ENCODE assay signal across 1 cellular context in genomic region chr14:23094666-23095195, GRCh38.
A peak's percentile ranks its signal among the peaks of the same experiment; 100 is the strongest.
TF ChIP-seq lines count a peak whose summit lies in the region.

A gene with protein sequence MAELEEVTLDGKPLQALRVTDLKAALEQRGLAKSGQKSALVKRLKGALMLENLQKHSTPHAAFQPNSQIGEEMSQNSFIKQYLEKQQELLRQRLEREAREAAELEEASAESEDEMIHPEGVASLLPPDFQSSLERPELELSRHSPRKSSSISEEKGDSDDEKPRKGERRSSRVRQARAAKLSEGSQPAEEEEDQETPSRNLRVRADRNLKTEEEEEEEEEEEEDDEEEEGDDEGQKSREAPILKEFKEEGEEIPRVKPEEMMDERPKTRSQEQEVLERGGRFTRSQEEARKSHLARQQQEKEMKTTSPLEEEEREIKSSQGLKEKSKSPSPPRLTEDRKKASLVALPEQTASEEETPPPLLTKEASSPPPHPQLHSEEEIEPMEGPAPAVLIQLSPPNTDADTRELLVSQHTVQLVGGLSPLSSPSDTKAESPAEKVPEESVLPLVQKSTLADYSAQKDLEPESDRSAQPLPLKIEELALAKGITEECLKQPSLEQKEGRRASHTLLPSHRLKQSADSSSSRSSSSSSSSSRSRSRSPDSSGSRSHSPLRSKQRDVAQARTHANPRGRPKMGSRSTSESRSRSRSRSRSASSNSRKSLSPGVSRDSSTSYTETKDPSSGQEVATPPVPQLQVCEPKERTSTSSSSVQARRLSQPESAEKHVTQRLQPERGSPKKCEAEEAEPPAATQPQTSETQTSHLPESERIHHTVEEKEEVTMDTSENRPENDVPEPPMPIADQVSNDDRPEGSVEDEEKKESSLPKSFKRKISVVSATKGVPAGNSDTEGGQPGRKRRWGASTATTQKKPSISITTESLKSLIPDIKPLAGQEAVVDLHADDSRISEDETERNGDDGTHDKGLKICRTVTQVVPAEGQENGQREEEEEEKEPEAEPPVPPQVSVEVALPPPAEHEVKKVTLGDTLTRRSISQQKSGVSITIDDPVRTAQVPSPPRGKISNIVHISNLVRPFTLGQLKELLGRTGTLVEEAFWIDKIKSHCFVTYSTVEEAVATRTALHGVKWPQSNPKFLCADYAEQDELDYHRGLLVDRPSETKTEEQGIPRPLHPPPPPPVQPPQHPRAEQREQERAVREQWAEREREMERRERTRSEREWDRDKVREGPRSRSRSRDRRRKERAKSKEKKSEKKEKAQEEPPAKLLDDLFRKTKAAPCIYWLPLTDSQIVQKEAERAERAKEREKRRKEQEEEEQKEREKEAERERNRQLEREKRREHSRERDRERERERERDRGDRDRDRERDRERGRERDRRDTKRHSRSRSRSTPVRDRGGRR (minus strand): TSS chr14:23095136. CDS start chr14:23095112, 24 bp downstream.

TF ChIP-seq in K562, 482 proteins besides CTCF, POLR2A, EP300 and RAD21 (continued from another document and continues in another):
- TF ChIP-seq, protein P1, sequence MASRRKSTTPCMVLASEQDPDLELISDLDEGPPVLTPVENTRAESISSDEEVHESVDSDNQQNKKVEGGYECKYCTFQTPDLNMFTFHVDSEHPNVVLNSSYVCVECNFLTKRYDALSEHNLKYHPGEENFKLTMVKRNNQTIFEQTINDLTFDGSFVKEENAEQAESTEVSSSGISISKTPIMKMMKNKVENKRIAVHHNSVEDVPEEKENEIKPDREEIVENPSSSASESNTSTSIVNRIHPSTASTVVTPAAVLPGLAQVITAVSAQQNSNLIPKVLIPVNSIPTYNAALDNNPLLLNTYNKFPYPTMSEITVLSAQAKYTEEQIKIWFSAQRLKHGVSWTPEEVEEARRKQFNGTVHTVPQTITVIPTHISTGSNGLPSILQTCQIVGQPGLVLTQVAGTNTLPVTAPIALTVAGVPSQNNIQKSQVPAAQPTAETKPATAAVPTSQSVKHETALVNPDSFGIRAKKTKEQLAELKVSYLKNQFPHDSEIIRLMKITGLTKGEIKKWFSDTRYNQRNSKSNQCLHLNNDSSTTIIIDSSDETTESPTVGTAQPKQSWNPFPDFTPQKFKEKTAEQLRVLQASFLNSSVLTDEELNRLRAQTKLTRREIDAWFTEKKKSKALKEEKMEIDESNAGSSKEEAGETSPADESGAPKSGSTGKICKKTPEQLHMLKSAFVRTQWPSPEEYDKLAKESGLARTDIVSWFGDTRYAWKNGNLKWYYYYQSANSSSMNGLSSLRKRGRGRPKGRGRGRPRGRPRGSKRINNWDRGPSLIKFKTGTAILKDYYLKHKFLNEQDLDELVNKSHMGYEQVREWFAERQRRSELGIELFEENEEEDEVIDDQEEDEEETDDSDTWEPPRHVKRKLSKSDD (conservative IDR thresholded peaks at IDR 0.05; ENCODE audit: low read length) = 0 out of 2 replicates have a peak, but pooled peaks have one; percentile 60
- peak; percentile 27; the same call in 1 of the 2 replicates for TF ChIP-seq PHB (CRISPR knock-in tag; IDR thresholded peaks at IDR 0.05)
- peak; percentile 70 for TF ChIP-seq ETV5 (CRISPR knock-in tag; IDR thresholded peaks at IDR 0.05; ENCODE audit: low read depth)
- TF ChIP-seq KAT7 (CRISPR knock-in tag; IDR thresholded peaks at IDR 0.05; ENCODE audit: borderline replicate concordance) = 0 out of 2 replicates have a peak, but pooled peaks have one; percentile 88
- no peak for TF ChIP-seq MCM5 (IDR thresholded peaks at IDR 0.05; ENCODE audit: low read depth)
- no peak for TF ChIP-seq ATF2 (CRISPR knock-in tag; IDR thresholded peaks at IDR 0.05)
- TF ChIP-seq MEF2A (IDR thresholded peaks at IDR 0.05; ENCODE audit: control insufficient read depth, low read depth, low read length) = no peak
- TF ChIP-seq ZNF445 (CRISPR knock-in tag; IDR thresholded peaks at IDR 0.05; ENCODE audit: low read depth) = no peak
- TF ChIP-seq MCM3 (IDR thresholded peaks at IDR 0.05) = no peak
- no peak for TF ChIP-seq MCM2 (IDR thresholded peaks at IDR 0.05; ENCODE audit: low read depth)
- peak in 1 of 2 experiments; percentile 93; a peak in 3 of 4 replicates for TF ChIP-seq UBTF (IDR thresholded peaks at IDR 0.05; ENCODE audit: borderline replicate concordance in 1 of 2, low read depth in 2 of 2, low read length in 2 of 2)
- 0 out of 2 replicates have a peak, but pooled peaks have one; percentile 27 for TF ChIP-seq ZNF232 (CRISPR knock-in tag; IDR thresholded peaks at IDR 0.05)
- TF ChIP-seq DNMT1 (IDR thresholded peaks at IDR 0.05) = no peak
- TF ChIP-seq MYC (IDR thresholded peaks at IDR 0.05; ENCODE audit: low read depth, low read length) = no peak; the same call in 1 of the 2 replicates
- TF ChIP-seq MYC (CRISPR knock-in tag; IDR thresholded peaks at IDR 0.05; ENCODE audit: borderline replicate concordance, low read depth) = 0 out of 2 replicates have a peak, but pooled peaks have one; percentile 68
- peak; percentile 100 for TF ChIP-seq NFATC3 (IDR thresholded peaks at IDR 0.05)
- TF ChIP-seq, protein P2, sequence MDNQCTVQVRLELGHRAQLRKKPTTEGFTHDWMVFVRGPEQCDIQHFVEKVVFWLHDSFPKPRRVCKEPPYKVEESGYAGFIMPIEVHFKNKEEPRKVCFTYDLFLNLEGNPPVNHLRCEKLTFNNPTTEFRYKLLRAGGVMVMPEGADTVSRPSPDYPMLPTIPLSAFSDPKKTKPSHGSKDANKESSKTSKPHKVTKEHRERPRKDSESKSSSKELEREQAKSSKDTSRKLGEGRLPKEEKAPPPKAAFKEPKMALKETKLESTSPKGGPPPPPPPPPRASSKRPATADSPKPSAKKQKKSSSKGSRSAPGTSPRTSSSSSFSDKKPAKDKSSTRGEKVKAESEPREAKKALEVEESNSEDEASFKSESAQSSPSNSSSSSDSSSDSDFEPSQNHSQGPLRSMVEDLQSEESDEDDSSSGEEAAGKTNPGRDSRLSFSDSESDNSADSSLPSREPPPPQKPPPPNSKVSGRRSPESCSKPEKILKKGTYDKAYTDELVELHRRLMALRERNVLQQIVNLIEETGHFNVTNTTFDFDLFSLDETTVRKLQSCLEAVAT (IDR thresholded peaks at IDR 0.05) = peak in 1 of 2 experiments; percentile 80; a peak in 2 of 4 replicates
- no peak for TF ChIP-seq SIX5 (IDR thresholded peaks at IDR 0.05; ENCODE audit: borderline replicate concordance in 1 of 2, insufficient read depth in 1 of 2, low read depth in 1 of 2, low read length in 2 of 2)
- TF ChIP-seq, protein P3, sequence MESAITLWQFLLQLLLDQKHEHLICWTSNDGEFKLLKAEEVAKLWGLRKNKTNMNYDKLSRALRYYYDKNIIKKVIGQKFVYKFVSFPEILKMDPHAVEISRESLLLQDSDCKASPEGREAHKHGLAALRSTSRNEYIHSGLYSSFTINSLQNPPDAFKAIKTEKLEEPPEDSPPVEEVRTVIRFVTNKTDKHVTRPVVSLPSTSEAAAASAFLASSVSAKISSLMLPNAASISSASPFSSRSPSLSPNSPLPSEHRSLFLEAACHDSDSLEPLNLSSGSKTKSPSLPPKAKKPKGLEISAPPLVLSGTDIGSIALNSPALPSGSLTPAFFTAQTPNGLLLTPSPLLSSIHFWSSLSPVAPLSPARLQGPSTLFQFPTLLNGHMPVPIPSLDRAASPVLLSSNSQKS (CRISPR knock-in tag; IDR thresholded peaks at IDR 0.05) = no peak
- TF ChIP-seq CBX1 (IDR thresholded peaks at IDR 0.05; ENCODE audit: low read depth) = peak; percentile 61; the same call in 1 of the 2 replicates
- peak; percentile 80 for TF ChIP-seq KDM5B (IDR thresholded peaks at IDR 0.05; ENCODE audit: insufficient replicate concordance, low read depth, low read length)
- TF ChIP-seq, protein P4, sequence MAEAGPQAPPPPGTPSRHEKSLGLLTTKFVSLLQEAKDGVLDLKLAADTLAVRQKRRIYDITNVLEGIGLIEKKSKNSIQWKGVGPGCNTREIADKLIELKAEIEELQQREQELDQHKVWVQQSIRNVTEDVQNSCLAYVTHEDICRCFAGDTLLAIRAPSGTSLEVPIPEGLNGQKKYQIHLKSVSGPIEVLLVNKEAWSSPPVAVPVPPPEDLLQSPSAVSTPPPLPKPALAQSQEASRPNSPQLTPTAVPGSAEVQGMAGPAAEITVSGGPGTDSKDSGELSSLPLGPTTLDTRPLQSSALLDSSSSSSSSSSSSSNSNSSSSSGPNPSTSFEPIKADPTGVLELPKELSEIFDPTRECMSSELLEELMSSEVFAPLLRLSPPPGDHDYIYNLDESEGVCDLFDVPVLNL (CRISPR knock-in tag; IDR thresholded peaks at IDR 0.05; ENCODE audit: low read depth) = no peak
- TF ChIP-seq POLR2B (IDR thresholded peaks at IDR 0.05; ENCODE audit: low read depth, partially characterized antibody) = peak; percentile 93
- TF ChIP-seq RBBP5 (IDR thresholded peaks at IDR 0.05; ENCODE audit: borderline replicate concordance, insufficient read depth, low read length, poor library complexity, severe bottlenecking) = peak; percentile 72
- TF ChIP-seq SMAD1 (IDR thresholded peaks at IDR 0.05; ENCODE audit: low read depth, low read length, partially characterized antibody) = no peak
- no peak for TF ChIP-seq ZBTB8A (IDR thresholded peaks at IDR 0.05; ENCODE audit: partially characterized antibody)
- TF ChIP-seq MECOM (CRISPR knock-in tag; IDR thresholded peaks at IDR 0.05) = no peak
- no peak for TF ChIP-seq ETS2 (tag; IDR thresholded peaks at IDR 0.05; ENCODE audit: borderline replicate concordance, poor library complexity, severe bottlenecking)
- no peak for TF ChIP-seq ZNF584 (CRISPR knock-in tag; IDR thresholded peaks at IDR 0.05; ENCODE audit: low read depth)
- TF ChIP-seq NR2F6 (CRISPR knock-in tag; IDR thresholded peaks at IDR 0.05) = no peak
- 0 out of 2 replicates have a peak, but pooled peaks have one; percentile 12 for TF ChIP-seq FOXO4 (CRISPR knock-in tag; IDR thresholded peaks at IDR 0.05)
- peak; percentile 66; the same call in 1 of the 2 replicates for TF ChIP-seq TARDBP (IDR thresholded peaks at IDR 0.05)
- TF ChIP-seq ZNF561 (CRISPR knock-in tag; conservative IDR thresholded peaks at IDR 0.05) = no peak
- peak; percentile 45; the same call in 1 of the 2 replicates for TF ChIP-seq ESRRA (IDR thresholded peaks at IDR 0.05; ENCODE audit: borderline replicate concordance, low read depth)
- 0 out of 2 replicates have a peak, but pooled peaks have one; percentile 70 for TF ChIP-seq ZBTB9 (CRISPR knock-in tag; IDR thresholded peaks at IDR 0.05)
- TF ChIP-seq, protein P5, sequence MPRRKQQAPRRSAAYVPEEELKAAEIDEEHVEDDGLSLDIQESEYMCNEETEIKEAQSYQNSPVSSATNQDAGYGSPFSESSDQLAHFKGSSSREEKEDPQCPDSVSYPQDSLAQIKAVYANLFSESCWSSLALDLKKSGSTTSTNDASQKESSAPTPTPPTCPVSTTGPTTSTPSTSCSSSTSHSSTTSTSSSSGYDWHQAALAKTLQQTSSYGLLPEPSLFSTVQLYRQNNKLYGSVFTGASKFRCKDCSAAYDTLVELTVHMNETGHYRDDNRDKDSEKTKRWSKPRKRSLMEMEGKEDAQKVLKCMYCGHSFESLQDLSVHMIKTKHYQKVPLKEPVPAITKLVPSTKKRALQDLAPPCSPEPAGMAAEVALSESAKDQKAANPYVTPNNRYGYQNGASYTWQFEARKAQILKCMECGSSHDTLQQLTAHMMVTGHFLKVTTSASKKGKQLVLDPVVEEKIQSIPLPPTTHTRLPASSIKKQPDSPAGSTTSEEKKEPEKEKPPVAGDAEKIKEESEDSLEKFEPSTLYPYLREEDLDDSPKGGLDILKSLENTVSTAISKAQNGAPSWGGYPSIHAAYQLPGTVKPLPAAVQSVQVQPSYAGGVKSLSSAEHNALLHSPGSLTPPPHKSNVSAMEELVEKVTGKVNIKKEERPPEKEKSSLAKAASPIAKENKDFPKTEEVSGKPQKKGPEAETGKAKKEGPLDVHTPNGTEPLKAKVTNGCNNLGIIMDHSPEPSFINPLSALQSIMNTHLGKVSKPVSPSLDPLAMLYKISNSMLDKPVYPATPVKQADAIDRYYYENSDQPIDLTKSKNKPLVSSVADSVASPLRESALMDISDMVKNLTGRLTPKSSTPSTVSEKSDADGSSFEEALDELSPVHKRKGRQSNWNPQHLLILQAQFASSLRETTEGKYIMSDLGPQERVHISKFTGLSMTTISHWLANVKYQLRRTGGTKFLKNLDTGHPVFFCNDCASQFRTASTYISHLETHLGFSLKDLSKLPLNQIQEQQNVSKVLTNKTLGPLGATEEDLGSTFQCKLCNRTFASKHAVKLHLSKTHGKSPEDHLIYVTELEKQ (CRISPR knock-in tag; IDR thresholded peaks at IDR 0.05) = no peak
